Comparison of ENCODE assay signal across 1 cellular context in genomic region chr3:4595709-4596108, GRCh38.
A peak's percentile ranks its signal among the peaks of the same experiment; 100 is the strongest.
TF ChIP-seq lines count a peak whose summit lies in the region.

No MANE protein-coding gene starts in this region.

TF ChIP-seq in K562, 482 proteins besides CTCF, POLR2A, EP300 and RAD21 (continued from another document):
- TF ChIP-seq ZBTB12 (CRISPR knock-in tag; IDR thresholded peaks at IDR 0.05) (no peak), SREBF1 (IDR thresholded peaks at IDR 0.05; ENCODE audit: borderline replicate concordance, low read depth, low read length) (no peak), MEIS2 (IDR thresholded peaks at IDR 0.05; ENCODE audit: partially characterized antibody) (peak; percentile 43), MTA1 (IDR thresholded peaks at IDR 0.05; ENCODE audit: borderline replicate concordance) (no peak), NCOR1 (IDR thresholded peaks at IDR 0.05) (no peak), ARNT (IDR thresholded peaks at IDR 0.05) (no peak), CBFB (CRISPR knock-in tag; IDR thresholded peaks at IDR 0.05) (no peak), PRDM10 (IDR thresholded peaks at IDR 0.05; ENCODE audit: partially characterized antibody) (no peak), E2F8 (IDR thresholded peaks at IDR 0.05; ENCODE audit: low read depth, partially characterized antibody) (no peak), TBL1XR1 (IDR thresholded peaks at IDR 0.05; ENCODE audit: low read length in 2 of 2) (no peak), KLF16 (IDR thresholded peaks at IDR 0.05) (no peak), RCOR1 (IDR thresholded peaks at IDR 0.05; ENCODE audit: borderline replicate concordance in 1 of 2, low read depth in 2 of 2, low read length in 2 of 2) (0 out of 4 replicates have a peak, but pooled peaks of 1 of the 2 experiments have one; percentile 22), GATAD2B (IDR thresholded peaks at IDR 0.05; ENCODE audit: borderline replicate concordance) (no peak), PBX2 (CRISPR knock-in tag; IDR thresholded peaks at IDR 0.05; ENCODE audit: low read depth) (no peak), PBX2 (tag; conservative IDR thresholded peaks at IDR 0.05; ENCODE audit: low read depth) (peak; percentile 36; the same call in 1 of the 2 replicates), PYGO2 (tag; IDR thresholded peaks at IDR 0.05) (no peak), ZEB2 (IDR thresholded peaks at IDR 0.05) (no peak), GATA2 (CRISPR knock-in tag; IDR thresholded peaks at IDR 0.05) (no peak), ZNF263 (CRISPR knock-in tag; IDR thresholded peaks at IDR 0.05; ENCODE audit: borderline replicate concordance) (no peak), ZNF644 (tag; IDR thresholded peaks at IDR 0.05; ENCODE audit: low read depth) (no peak), CSDE1 (IDR thresholded peaks at IDR 0.05) (no peak)
